1 cellular context compared by ENCODE assay signal in the genomic region with DNA sequence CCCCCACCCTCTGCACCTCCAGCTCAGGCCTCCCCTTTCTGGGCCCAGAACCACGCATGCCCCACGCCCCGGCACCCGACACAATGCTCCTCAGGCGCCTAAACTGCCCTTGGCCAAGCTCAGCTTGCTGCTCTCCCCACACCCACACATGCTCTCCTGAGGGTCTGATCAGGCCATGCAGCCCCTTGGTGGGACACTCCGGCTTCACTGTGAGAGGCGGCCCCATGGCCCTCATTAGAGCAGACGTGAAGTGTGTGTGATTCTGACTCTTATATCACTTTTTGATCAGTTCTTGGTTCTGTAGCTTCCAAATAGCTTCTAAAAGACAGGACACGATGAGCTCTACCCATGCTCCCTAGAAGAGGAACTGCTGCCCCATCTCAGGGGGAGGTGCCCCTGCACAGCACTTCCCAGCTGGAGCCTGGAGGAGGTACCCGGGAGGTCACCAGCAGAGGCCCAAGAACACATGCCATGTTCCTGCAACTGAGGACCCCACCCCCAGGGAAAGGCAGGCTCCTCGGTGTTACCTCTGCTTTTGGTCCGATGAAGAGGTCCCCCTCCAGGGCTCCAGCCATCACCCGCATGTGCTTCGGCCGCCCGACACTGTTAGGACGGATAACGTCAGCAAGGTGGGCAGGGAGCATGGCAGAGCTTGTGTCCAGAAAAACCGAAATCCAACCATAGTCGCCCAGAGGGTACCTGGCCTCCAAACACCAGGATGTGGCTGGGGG.
TF ChIP-seq lines count a peak whose summit lies in the region.

No MANE protein-coding gene starts in this region.

TF ChIP-seq in K562, 482 proteins besides CTCF, POLR2A, EP300 and RAD21:
- no peak for TF ChIP-seq TARDBP (IDR thresholded peaks at IDR 0.05)
- TF ChIP-seq MXI1 (IDR thresholded peaks at IDR 0.05; ENCODE audit: low read depth, low read length) = no peak
- TF ChIP-seq RBFOX2 (IDR thresholded peaks at IDR 0.05; ENCODE audit: low read depth, low read length) = 0 out of 2 replicates have a peak, but pooled peaks have one; percentile 11
- peak; percentile 34; the same call in 1 of the 2 replicates for TF ChIP-seq SUPT5H (IDR thresholded peaks at IDR 0.05)
- no peak for TF ChIP-seq ARID1B (IDR thresholded peaks at IDR 0.05)
- TF ChIP-seq TAF7 (tag; IDR thresholded peaks at IDR 0.05) = no peak
- TF ChIP-seq, protein P1, sequence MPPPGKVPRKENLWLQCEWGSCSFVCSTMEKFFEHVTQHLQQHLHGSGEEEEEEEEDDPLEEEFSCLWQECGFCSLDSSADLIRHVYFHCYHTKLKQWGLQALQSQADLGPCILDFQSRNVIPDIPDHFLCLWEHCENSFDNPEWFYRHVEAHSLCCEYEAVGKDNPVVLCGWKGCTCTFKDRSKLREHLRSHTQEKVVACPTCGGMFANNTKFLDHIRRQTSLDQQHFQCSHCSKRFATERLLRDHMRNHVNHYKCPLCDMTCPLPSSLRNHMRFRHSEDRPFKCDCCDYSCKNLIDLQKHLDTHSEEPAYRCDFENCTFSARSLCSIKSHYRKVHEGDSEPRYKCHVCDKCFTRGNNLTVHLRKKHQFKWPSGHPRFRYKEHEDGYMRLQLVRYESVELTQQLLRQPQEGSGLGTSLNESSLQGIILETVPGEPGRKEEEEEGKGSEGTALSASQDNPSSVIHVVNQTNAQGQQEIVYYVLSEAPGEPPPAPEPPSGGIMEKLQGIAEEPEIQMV (tag; conservative IDR thresholded peaks at IDR 0.05; ENCODE audit: low read depth) = no peak
- TF ChIP-seq, protein P2, sequence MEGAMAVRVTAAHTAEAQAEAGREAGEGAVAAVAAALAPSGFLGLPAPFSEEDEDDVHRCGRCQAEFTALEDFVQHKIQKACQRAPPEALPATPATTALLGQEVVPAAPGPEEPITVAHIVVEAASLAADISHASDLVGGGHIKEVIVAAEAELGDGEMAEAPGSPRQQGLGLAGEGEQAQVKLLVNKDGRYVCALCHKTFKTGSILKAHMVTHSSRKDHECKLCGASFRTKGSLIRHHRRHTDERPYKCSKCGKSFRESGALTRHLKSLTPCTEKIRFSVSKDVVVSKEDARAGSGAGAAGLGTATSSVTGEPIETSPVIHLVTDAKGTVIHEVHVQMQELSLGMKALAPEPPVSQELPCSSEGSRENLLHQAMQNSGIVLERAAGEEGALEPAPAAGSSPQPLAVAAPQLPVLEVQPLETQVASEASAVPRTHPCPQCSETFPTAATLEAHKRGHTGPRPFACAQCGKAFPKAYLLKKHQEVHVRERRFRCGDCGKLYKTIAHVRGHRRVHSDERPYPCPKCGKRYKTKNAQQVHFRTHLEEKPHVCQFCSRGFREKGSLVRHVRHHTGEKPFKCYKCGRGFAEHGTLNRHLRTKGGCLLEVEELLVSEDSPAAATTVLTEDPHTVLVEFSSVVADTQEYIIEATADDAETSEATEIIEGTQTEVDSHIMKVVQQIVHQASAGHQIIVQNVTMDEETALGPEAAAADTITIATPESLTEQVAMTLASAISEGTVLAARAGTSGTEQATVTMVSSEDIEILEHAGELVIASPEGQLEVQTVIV (CRISPR knock-in tag; IDR thresholded peaks at IDR 0.05; ENCODE audit: borderline replicate concordance) = no peak
- TF ChIP-seq, protein P3, sequence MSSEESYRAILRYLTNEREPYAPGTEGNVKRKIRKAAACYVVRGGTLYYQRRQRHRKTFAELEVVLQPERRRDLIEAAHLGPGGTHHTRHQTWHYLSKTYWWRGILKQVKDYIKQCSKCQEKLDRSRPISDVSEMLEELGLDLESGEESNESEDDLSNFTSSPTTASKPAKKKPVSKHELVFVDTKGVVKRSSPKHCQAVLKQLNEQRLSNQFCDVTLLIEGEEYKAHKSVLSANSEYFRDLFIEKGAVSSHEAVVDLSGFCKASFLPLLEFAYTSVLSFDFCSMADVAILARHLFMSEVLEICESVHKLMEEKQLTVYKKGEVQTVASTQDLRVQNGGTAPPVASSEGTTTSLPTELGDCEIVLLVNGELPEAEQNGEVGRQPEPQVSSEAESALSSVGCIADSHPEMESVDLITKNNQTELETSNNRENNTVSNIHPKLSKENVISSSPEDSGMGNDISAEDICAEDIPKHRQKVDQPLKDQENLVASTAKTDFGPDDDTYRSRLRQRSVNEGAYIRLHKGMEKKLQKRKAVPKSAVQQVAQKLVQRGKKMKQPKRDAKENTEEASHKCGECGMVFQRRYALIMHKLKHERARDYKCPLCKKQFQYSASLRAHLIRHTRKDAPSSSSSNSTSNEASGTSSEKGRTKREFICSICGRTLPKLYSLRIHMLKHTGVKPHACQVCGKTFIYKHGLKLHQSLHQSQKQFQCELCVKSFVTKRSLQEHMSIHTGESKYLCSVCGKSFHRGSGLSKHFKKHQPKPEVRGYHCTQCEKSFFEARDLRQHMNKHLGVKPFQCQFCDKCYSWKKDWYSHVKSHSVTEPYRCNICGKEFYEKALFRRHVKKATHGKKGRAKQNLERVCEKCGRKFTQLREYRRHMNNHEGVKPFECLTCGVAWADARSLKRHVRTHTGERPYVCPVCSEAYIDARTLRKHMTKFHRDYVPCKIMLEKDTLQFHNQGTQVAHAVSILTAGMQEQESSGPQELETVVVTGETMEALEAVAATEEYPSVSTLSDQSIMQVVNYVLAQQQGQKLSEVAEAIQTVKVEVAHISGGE (CRISPR knock-in tag; IDR thresholded peaks at IDR 0.05) = no peak
- peak; percentile 6; the same call in 1 of the 2 replicates for TF ChIP-seq SPI1 (IDR thresholded peaks at IDR 0.05; ENCODE audit: borderline replicate concordance, low read depth, low read length)
